In genomic region chr6:10451394-10451793, GRCh38 we compare ENCODE assay signal across 18 cellular contexts. TPM values are rescaled to one million over a fixed set of nuclear protein-coding genes. Genes with fewer than 3 reads are reported as not detected.
A peak's percentile ranks its signal among the peaks of the same experiment; 100 is the strongest.
DNase-seq lines count a peak whose midpoint lies in the region; ATAC-seq and TF ChIP-seq lines count a peak whose summit lies in the region.
"Had no signal": no experiment of that assay in that cellular context is flagged by ENCODE, and none has a peak within 500 bp of the region (broad histone marks: within the 10 kb centered on the region; RNA-seq: fewer than 3 reads in every experiment).

No MANE protein-coding gene starts in this region.

- no peak overlapping the region for H3K27ac Mint-ChIP-seq in endodermal cell
- H3K27ac Mint-ChIP-seq: activated CD4-positive, alpha-beta T cell treated with anti-CD3 and anti-CD28 coated beads for 36 hours; activated naive CD4-positive, alpha-beta T cell treated with anti-CD3 and anti-CD28 coated beads, Interleukin-2, amount 10 ng/mL, durations not matched to agents 7 days and 5 days; activated T-cell treated with anti-CD3 and anti-CD28 coated beads, Interleukin-2, amount 50 U/mL, for 72 hours; immature natural killer cell; T-helper 17 cell had no signal

- H3K4me2 ChIP-seq in PC-3 (ENCODE audit: low read length) (peak overlapping the region; percentile 31), osteoblast (ENCODE audit: insufficient read depth, low read length) (peak overlapping the region; percentile 30)

- WGBS in endodermal cell (ENCODE audit: insufficient coverage in 1 of 2, insufficient read length in 1 of 2), 2 experiments, result 76 to 79% methylated on average over 3 to 6 of the region's 6 CpGs
- WGBS in prostate gland, result 54% methylated on average over 6 of the region's 6 CpGs

- no peaks in the 10 kb centered on the region for H3K27me3 Mint-ChIP-seq in endodermal cell (ENCODE audit: insufficient read depth)
- H3K27me3 Mint-ChIP-seq: activated naive CD4-positive, alpha-beta T cell treated with anti-CD3 and anti-CD28 coated beads, Interleukin-2, amount 10 ng/mL, durations not matched to agents 7 days and 5 days had no signal

- CTCF ChIA-PET in PC-3 (lab: Charles Lee), result interaction anchor here (0.7 kb wide), 1 partner anchor 14 kb away, joined by 4 read pairs; no protein-coding TSS in a partner anchor

- H3K4me1 ChIP-seq in PC-3 (ENCODE audit: insufficient read depth, low read length), result peaks cover 35% of the 10 kb centered on the region
- H3K4me1 ChIP-seq in endodermal cell (ENCODE audit: control insufficient read depth, insufficient read depth, low read length), result no peaks in the 10 kb centered on the region
- H3K4me1 ChIP-seq in osteoblast (ENCODE audit: insufficient read depth, low read length), result peaks cover 19% of the 10 kb centered on the region
- no peaks in the 10 kb centered on the region for H3K4me1 ChIP-seq in prostate gland (replicated peaks)
- H3K4me1 ChIP-seq: Peyer's patch had no signal

- no peaks in the 10 kb centered on the region for H3K9me3 ChIP-seq in PC-3 (ENCODE audit: low read length)
- H3K9me3 ChIP-seq in endodermal cell (ENCODE audit: control insufficient read depth, low read length), result no peaks in the 10 kb centered on the region
- no peaks in the 10 kb centered on the region for H3K9me3 ChIP-seq in osteoblast (ENCODE audit: low read depth, low read length)
- no peaks in the 10 kb centered on the region for H3K9me3 ChIP-seq in prostate gland
- H3K9me3 ChIP-seq: Peyer's patch had no signal

- H3K4me3 ChIP-seq in PC-3 (ENCODE audit: low read length) (no peak overlapping the region), endodermal cell (ENCODE audit: low read length) (no peak overlapping the region), osteoblast (ENCODE audit: insufficient read depth, low read length) (no peak overlapping the region), prostate gland (no peak overlapping the region)
- H3K4me3 ChIP-seq: dorsolateral prefrontal cortex, Peyer's patch had no signal

- DNase-seq in ACHN (peak; percentile 24), PC-3 (no peak), endodermal cell (peak; percentile 59), osteoblast (ENCODE audit: insufficient read length, low spot score, missing footprints) (no peak), cardiac septum (ENCODE audit: low spot score) (no peak), EL (no peak), prostate gland (ENCODE audit: low spot score) (no peak)
- DNase-seq: activated CD4-positive, alpha-beta T cell treated with anti-CD3 and anti-CD28 coated beads for 36 hours; activated naive CD4-positive, alpha-beta T cell treated with anti-CD3 and anti-CD28 coated beads, Interleukin-2, amount 10 ng/mL, durations not matched to agents 7 days and 5 days; activated T-cell treated with anti-CD3 and anti-CD28 coated beads, Interleukin-2, amount 50 U/mL, for 72 hours; central memory CD4-positive, alpha-beta T cell; dorsolateral prefrontal cortex; immature natural killer cell; NCI-H187; Peyer's patch; T-helper 17 cell had no signal

- H3K27ac ChIP-seq in PC-3 (ENCODE audit: low read length) (peak overlapping the region; percentile 83), endodermal cell (ENCODE audit: low read depth, low read length) (no peak overlapping the region), osteoblast (ENCODE audit: low read depth, low read length) (peak overlapping the region; percentile 69), prostate gland (no peak overlapping the region)
- H3K27ac ChIP-seq: C4-2B, dorsolateral prefrontal cortex, Peyer's patch had no signal

- H3K79me2 ChIP-seq in PC-3 (ENCODE audit: low read length) (no peaks in the 10 kb centered on the region), osteoblast (ENCODE audit: insufficient read depth, low read length) (no peaks in the 10 kb centered on the region)

- no peaks in the 10 kb centered on the region for H3F3A ChIP-seq in PC-3 (ENCODE audit: low read length, unreplicated experiment)

- H3K36me3 Mint-ChIP-seq in endodermal cell (ENCODE audit: low read depth), result no peaks in the 10 kb centered on the region
- H3K36me3 Mint-ChIP-seq: activated naive CD4-positive, alpha-beta T cell treated with anti-CD3 and anti-CD28 coated beads, Interleukin-2, amount 10 ng/mL, durations not matched to agents 7 days and 5 days; immature natural killer cell had no signal

- intact Hi-C loops in PC-3 (cut with micrococcal nuclease), result no loop called here
- intact Hi-C loops in cardiac septum (cut with DNase I), result no loop called here
- intact Hi-C loops in prostate gland (cut with DNase I), result no loop called here

- TF ChIP-seq CTCF in PC-3 (conservative IDR thresholded peaks at IDR 0.05; ENCODE audit: low read depth, low read length), result peak; percentile 16; the same call in 1 of the 2 replicates
- peak; percentile 54 for TF ChIP-seq CTCF in endodermal cell (conservative IDR thresholded peaks at IDR 0.05)
- TF ChIP-seq CTCF in osteoblast (IDR thresholded peaks at IDR 0.05; ENCODE audit: extremely low read depth, low read depth, low read length), result no peak
- no peak for TF ChIP-seq CTCF in prostate gland (IDR thresholded peaks at IDR 0.05)

- no peaks in the 10 kb centered on the region for H3K27me3 ChIP-seq in PC-3 (ENCODE audit: low read length)
- H3K27me3 ChIP-seq in endodermal cell (ENCODE audit: control insufficient read depth, insufficient read depth, low read length, poor library complexity, severe bottlenecking), result no peaks in the 10 kb centered on the region
- no peaks in the 10 kb centered on the region for H3K27me3 ChIP-seq in osteoblast (ENCODE audit: insufficient read depth, low read length)
- no peaks in the 10 kb centered on the region for H3K27me3 ChIP-seq in prostate gland (replicated peaks; ENCODE audit: insufficient read depth)
- H3K27me3 ChIP-seq: Peyer's patch had no signal

- no peaks in the 10 kb centered on the region for H3K9me3 Mint-ChIP-seq in endodermal cell
- H3K9me3 Mint-ChIP-seq: activated naive CD4-positive, alpha-beta T cell treated with anti-CD3 and anti-CD28 coated beads, Interleukin-2, amount 10 ng/mL, durations not matched to agents 7 days and 5 days; activated T-cell treated with anti-CD3 and anti-CD28 coated beads, Interleukin-2, amount 50 U/mL, for 72 hours; immature natural killer cell had no signal

- in situ Hi-C loops in ACHN (cut with HindIII; ENCODE audit: low pct_ligation_motif_present, low pct_unique_long_range_greater_than_20kb, low sequenced_read_pairs), result no loop called here

- H3K9ac ChIP-seq in PC-3 (ENCODE audit: low read length) (peak overlapping the region; percentile 9; the same call in 1 of the 2 replicates), endodermal cell (ENCODE audit: extremely low read depth, low read length, poor library complexity, severe bottlenecking) (no peak overlapping the region)

- H2AFZ ChIP-seq in PC-3 (ENCODE audit: low read length) (peak overlapping the region; percentile 54; the same call in 1 of the 2 replicates), osteoblast (ENCODE audit: low read length) (peak overlapping the region; percentile 81)

- H3K4me1 Mint-ChIP-seq in endodermal cell, result peaks cover 5% of the 10 kb centered on the region
- H3K4me1 Mint-ChIP-seq: activated CD4-positive, alpha-beta T cell treated with anti-CD3 and anti-CD28 coated beads for 36 hours; activated naive CD4-positive, alpha-beta T cell treated with anti-CD3 and anti-CD28 coated beads, Interleukin-2, amount 10 ng/mL, durations not matched to agents 7 days and 5 days; immature natural killer cell; T-helper 17 cell had no signal

- POLR2A ChIA-PET in PC-3 (lab: Charles Lee; ENCODE audit: unreplicated experiment), result interaction anchor here (0.7 to 1.2 kb wide), 2 partner anchors 10 to 201 kb away, joined by 3 to 13 read pairs; no protein-coding TSS in a partner anchor

- peak; percentile 7 for ATAC-seq in PC-3
- ATAC-seq in GM18907 (IDR thresholded peaks at IDR 0.05; ENCODE audit: unreplicated experiment), result no peak
- ATAC-seq: activated CD4-positive, alpha-beta T cell treated with anti-CD3 and anti-CD28 coated beads for 36 hours; activated T-cell treated with anti-CD3 and anti-CD28 coated beads, Interleukin-2, amount 50 U/mL, for 72 hours; T-helper 17 cell had no signal

- no peaks in the 10 kb centered on the region for H4K20me1 ChIP-seq in PC-3 (ENCODE audit: low read length)
- no peaks in the 10 kb centered on the region for H4K20me1 ChIP-seq in osteoblast (ENCODE audit: insufficient read depth, low read length)

- no peak overlapping the region for H3K4me3 Mint-ChIP-seq in endodermal cell
- H3K4me3 Mint-ChIP-seq: activated CD4-positive, alpha-beta T cell treated with anti-CD3 and anti-CD28 coated beads for 36 hours; activated naive CD4-positive, alpha-beta T cell treated with anti-CD3 and anti-CD28 coated beads, Interleukin-2, amount 10 ng/mL, durations not matched to agents 7 days and 5 days; activated T-cell treated with anti-CD3 and anti-CD28 coated beads, Interleukin-2, amount 50 U/mL, for 72 hours; immature natural killer cell; T-helper 17 cell had no signal

- no peak for TF ChIP-seq POLR2A in prostate gland (IDR thresholded peaks at IDR 0.05)

- TSS peak; percentile 98 for BruUV-seq in PC-3 (replicated peaks; lab: Mats Ljungman, UMichigan)

- H3K9me2 ChIP-seq in PC-3 (replicated peaks; ENCODE audit: low read length), result no peaks in the 10 kb centered on the region

- no peaks in the 10 kb centered on the region for H3K36me3 ChIP-seq in PC-3 (ENCODE audit: low read depth, low read length)
- H3K36me3 ChIP-seq in endodermal cell (ENCODE audit: control insufficient read depth, insufficient read depth, low read length), result no peaks in the 10 kb centered on the region
- no peaks in the 10 kb centered on the region for H3K36me3 ChIP-seq in osteoblast (ENCODE audit: insufficient read depth, low read length)
- no peaks in the 10 kb centered on the region for H3K36me3 ChIP-seq in prostate gland
- H3K36me3 ChIP-seq: Peyer's patch had no signal

RNA-seq across cellular contexts. Expression of gene TFAP2A, which starts 36.5 kb away (rescaled TPM):
- total RNA-seq in PC-3 (2014; rRNA removed) (29.4 and 35.5 TPM in 2 replicates), endodermal cell (under 1 TPM; 0.51 to 0.69 TPM), osteoblast (under 0.01 and 0.36 TPM in 2 replicates), cardiac septum (0.54 TPM), prostate gland (10 to 100 TPM; 16.0 to 20.4 TPM)
- polyA plus RNA-seq in endodermal cell (2013, experiment 1 of 2), result 39.2 TPM
- 32.0 TPM for polyA plus RNA-seq in endodermal cell (2013, experiment 2 of 2)
- polyA plus RNA-seq: immature natural killer cell had no signal

Comparison
In these comparisons a context has a peak if more than half of its experiments do, and no peak if none do; other contexts are left out.
1. DNase-seq: peak in ACHN (single experiment) and endodermal cell (single experiment); none in PC-3 (single experiment), osteoblast (single experiment), cardiac septum (single experiment), EL (single experiment) and prostate gland (single experiment).
2. H3K27ac ChIP-seq: peak in PC-3 (single experiment) and osteoblast (single experiment); none in endodermal cell (single experiment) and prostate gland (0 of 2).
3. CTCF ChIP-seq: peak in PC-3 (single experiment) and endodermal cell (single experiment); none in osteoblast (single experiment) and prostate gland (0 of 4).
4. RNA of gene TFAP2A, which starts 36.5 kb away (total RNA-seq): 29.4 to 35.5 TPM in PC-3 and 16.0 to 20.4 TPM in prostate gland; 0.51 to 0.69 TPM in endodermal cell, 0.54 TPM in cardiac septum (single experiment) and under 0.01 to 0.36 TPM in osteoblast; every median in the first group is over 10 times any median in the second.